9 cellular contexts compared by ENCODE assay signal in genomic region chr11:118928870-118929495, GRCh38. TPM values are rescaled to one million over a fixed set of nuclear protein-coding genes. Genes with fewer than 3 reads are reported as not detected.
DNase-seq lines count a peak whose midpoint lies in the region; ATAC-seq and TF ChIP-seq lines count a peak whose summit lies in the region.
"Had no signal": no experiment of that assay in that cellular context is flagged by ENCODE, and none has a peak within 500 bp of the region (broad histone marks: within the 10 kb centered on the region; RNA-seq: fewer than 3 reads in every experiment).

No MANE protein-coding gene starts in this region.

- peak overlapping the region; percentile 82; the same call in 1 of the 2 replicates for H3K9ac ChIP-seq in iPS-20b (ENCODE audit: low read depth, low read length)
- peak overlapping the region; percentile 33 for H3K9ac ChIP-seq in smooth muscle cell (ENCODE audit: low read depth)

- intact Hi-C loops in body of pancreas (cut with DNase I) = no loop called here

- H3K27ac ChIP-seq in body of pancreas (peak overlapping the region; percentile 96 to 98 (median 96)), iPS-20b (ENCODE audit: low read length) (peak overlapping the region; percentile 59), smooth muscle cell (ENCODE audit: low read depth) (peak overlapping the region; percentile 85)

- H3K4me1 ChIP-seq in body of pancreas (peaks cover 46% of the 10 kb centered on the region), iPS-20b (ENCODE audit: insufficient read depth, low read length) (peaks cover 20% of the 10 kb centered on the region), smooth muscle cell (ENCODE audit: low read depth) (peaks cover 9% of the 10 kb centered on the region)

- H3K9me3 ChIP-seq in body of pancreas (no peaks in the 10 kb centered on the region), iPS-20b (ENCODE audit: insufficient read depth, low read depth, low read length) (no peaks in the 10 kb centered on the region), smooth muscle cell (replicated peaks; ENCODE audit: low read depth) (no peaks in the 10 kb centered on the region)

- peak overlapping the region; percentile 45 to 55 for H3K4me3 ChIP-seq in body of pancreas
- peak overlapping the region; percentile 84 for H3K4me3 ChIP-seq in iPS-20b (ENCODE audit: low read length)
- peak overlapping the region; percentile 69 for H3K4me3 ChIP-seq in smooth muscle cell

- TF ChIP-seq POLR2A in body of pancreas (IDR thresholded peaks at IDR 0.05) = no peak

- H3K27me3 ChIP-seq in body of pancreas (no peaks in the 10 kb centered on the region), iPS-20b (ENCODE audit: insufficient read depth, low read length) (peaks cover 30% of the 10 kb centered on the region), smooth muscle cell (ENCODE audit: low read depth) (no peaks in the 10 kb centered on the region)

- peaks cover 13% of the 10 kb centered on the region for H4K20me1 ChIP-seq in smooth muscle cell (ENCODE audit: low read depth)

- peak; percentile 1 for ATAC-seq in HG03025 (IDR thresholded peaks at IDR 0.05; ENCODE audit: low FRiP score, unreplicated experiment)
- peak; percentile 45 for ATAC-seq in body of pancreas
- no peak for ATAC-seq in GM21576 (IDR thresholded peaks at IDR 0.05; ENCODE audit: unreplicated experiment)
- no peak for ATAC-seq in HG03521 (IDR thresholded peaks at IDR 0.05; ENCODE audit: unreplicated experiment)

- TF ChIP-seq CTCF in body of pancreas (IDR thresholded peaks at IDR 0.05) (peak in 1 of 7 experiments; percentile 9), smooth muscle cell (IDR thresholded peaks at IDR 0.05; ENCODE audit: borderline replicate concordance, insufficient read depth, poor library complexity, severe bottlenecking) (peak; percentile 7)

- 0% methylated on average over 9 to 25 of the region's 26 CpGs for WGBS in body of pancreas, 2 donors
- WGBS in smooth muscle cell (ENCODE audit: low lambda C conversion rate) = 3% methylated on average over 18 of the region's 26 CpGs

- H3F3A ChIP-seq in smooth muscle cell (ENCODE audit: low read depth) = peaks cover 10% of the 10 kb centered on the region

- DNase-seq in D341Med (ENCODE audit: low spot score) (peak; percentile 82), RPMI8226 (peak; percentile 59), body of pancreas (peak in 3 of 4 donors; percentile 76 to 78 (median 77)), smooth muscle cell (lab: John Stamatoyannopoulos, UW; ENCODE audit: unreplicated experiment) (peak; percentile 87)

- H3K4me2 ChIP-seq in smooth muscle cell = peak overlapping the region; percentile 89

- H3K36me3 ChIP-seq in body of pancreas (replicated peaks in 1 of 2; ENCODE audit: insufficient read depth in 1 of 2, low read depth in 2 of 2) (no peaks in the 10 kb centered on the region), iPS-20b (ENCODE audit: insufficient read depth, low read depth, low read length) (no peaks in the 10 kb centered on the region), smooth muscle cell (ENCODE audit: low read depth) (no peaks in the 10 kb centered on the region)

- peaks cover 14% of the 10 kb centered on the region for H3K79me2 ChIP-seq in smooth muscle cell (ENCODE audit: low read depth)

- H2AFZ ChIP-seq in smooth muscle cell (ENCODE audit: low read depth) = peak overlapping the region; percentile 85

RNA-seq across cellular contexts. Expression of gene BCL9L, which starts 3.3 kb away (rescaled TPM):
- total RNA-seq in body of pancreas (10 to 100 TPM; 13.2 to 16.5 TPM), smooth muscle cell (10.5 and 10.8 TPM in 2 replicates)
- 11.4 and 19.0 TPM in 2 replicates for polyA plus RNA-seq in smooth muscle cell

RNA-seq across cellular contexts. Expression of gene UPK2, which starts 27.1 kb away (rescaled TPM):
- not detected for total RNA-seq in body of pancreas
- total RNA-seq in smooth muscle cell = not detected in 2 replicates
- polyA plus RNA-seq in smooth muscle cell = 1.4 and 2.5 TPM in 2 replicates
- total RNA-seq: activated CD8-positive, alpha-beta memory T cell treated with anti-CD3 and anti-CD28 coated beads for 36 hours had no signal

RNA-seq across cellular contexts. Expression of gene FOXR1, which starts 42.6 kb away (rescaled TPM):
- not detected for total RNA-seq in body of pancreas
- not detected in 2 replicates for total RNA-seq in smooth muscle cell
- polyA plus RNA-seq in smooth muscle cell = not detected in 2 replicates
- total RNA-seq: activated CD8-positive, alpha-beta memory T cell treated with anti-CD3 and anti-CD28 coated beads for 36 hours had no signal

RNA-seq across cellular contexts. Expression of gene CXCR5, which starts 45.3 kb away (rescaled TPM):
- total RNA-seq in body of pancreas (not detected), smooth muscle cell (not detected in 2 replicates)
- polyA plus RNA-seq in smooth muscle cell = 1.6 TPM in 1 of 2 replicates, not detected in the other

Comparison
In these comparisons a context has a peak if more than half of its experiments do, and no peak if none do; other contexts are left out.
1. ATAC-seq: peak in HG03025 (single experiment) and body of pancreas (single experiment); none in GM21576 (single experiment) and HG03521 (single experiment).
2. Peak in every context shown above with its lines, with median percentiles within 50 percentile points of each other: DNase-seq, H3K27ac ChIP-seq and H3K4me3 ChIP-seq.